9 cellular contexts compared by ENCODE assay signal in the genomic region with DNA sequence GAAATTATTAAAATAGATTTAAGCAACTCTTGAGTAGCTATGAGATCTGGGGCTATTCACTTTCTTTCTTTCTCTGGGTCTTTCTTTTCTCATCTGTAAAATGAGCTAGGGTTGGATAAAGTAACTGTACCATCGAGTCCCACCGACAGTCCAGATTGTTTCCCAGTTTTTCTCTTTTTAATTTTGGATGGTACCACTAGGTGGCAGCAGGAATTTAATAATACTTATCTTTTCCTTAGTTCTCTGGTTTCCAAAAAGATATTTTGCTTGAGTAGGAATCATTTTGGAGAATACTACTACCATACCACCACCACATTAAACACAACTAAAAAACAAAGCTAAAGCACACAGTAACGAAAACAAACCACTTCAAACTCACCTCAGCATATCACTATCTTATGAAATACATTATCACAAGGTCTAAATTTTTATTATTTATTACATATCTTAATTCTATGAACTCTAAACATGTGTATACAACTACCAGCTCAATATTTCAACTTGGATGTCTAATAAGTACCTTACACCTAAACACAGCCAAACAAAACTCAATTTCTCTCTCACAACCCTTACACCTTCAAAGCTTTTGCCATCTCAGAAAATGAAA.
A peak's percentile ranks its signal among the peaks of the same experiment; 100 is the strongest.
DNase-seq lines count a peak whose midpoint lies in the region; ATAC-seq, FAIRE-seq and TF ChIP-seq lines count a peak whose summit lies in the region.
"Had no signal": no experiment of that assay in that cellular context is flagged by ENCODE, and none has a peak within 500 bp of the region (broad histone marks: within the 10 kb centered on the region; RNA-seq: fewer than 3 reads in every experiment).

No MANE protein-coding gene starts in this region.

- H3K9me3 Mint-ChIP-seq in glutamatergic neuron (ENCODE audit: unreplicated experiment) = no peaks in the 10 kb centered on the region

- no peaks in the 10 kb centered on the region for H3K27me3 Mint-ChIP-seq in glutamatergic neuron (ENCODE audit: unreplicated experiment)

- FAIRE-seq in RCC 7860 (lab: Jason Lieb, UNC) = peak; percentile 38

- no peaks in the 10 kb centered on the region for H3K4me1 Mint-ChIP-seq in glutamatergic neuron (ENCODE audit: low read depth, unreplicated experiment)

- ATAC-seq in GM18517 (IDR thresholded peaks at IDR 0.05; ENCODE audit: unreplicated experiment) = no peak
- ATAC-seq in HG03095 (IDR thresholded peaks at IDR 0.05; ENCODE audit: unreplicated experiment) = no peak
- ATAC-seq: activated naive CD4-positive, alpha-beta T cell treated with anti-CD3 and anti-CD28 coated beads, Interleukin-2, amount 50 U/mL, for 72 hours had no signal

- DNase-seq in A172 (ENCODE audit: low spot score) (peak; percentile 43), GM13976 (ENCODE audit: low spot score) (peak; percentile 22), RCC 7860 (ENCODE audit: low spot score) (peak; percentile 11), glutamatergic neuron (no peak), activated gamma-delta T cell (lab: John Stamatoyannopoulos, UW) (no peak)
- DNase-seq in activated T-cell treated with anti-CD3 and anti-CD28 coated beads, Interleukin-2, amount 50 U/mL, for 48 hours = no peak

- in situ Hi-C loops in GM13976 (cut with MboI; ENCODE audit: low sequenced_read_pairs, unreplicated experiment) = loop anchor here (25.0 kb wide), 1 partner anchor 1479 kb away; no protein-coding TSS in a partner anchor

- TF ChIP-seq CTCF in GM13976 (IDR thresholded peaks at IDR 0.05; ENCODE audit: borderline replicate concordance, control extremely low read depth, extremely low read depth, insufficient read depth, missing control alignments) = peak; percentile 22
- peak; percentile 83 for TF ChIP-seq CTCF in glutamatergic neuron (IDR thresholded peaks at IDR 0.05; ENCODE audit: partially characterized antibody, unreplicated experiment)

- H3K27ac Mint-ChIP-seq in glutamatergic neuron (ENCODE audit: unreplicated experiment) = no peak overlapping the region
- H3K27ac Mint-ChIP-seq: activated naive CD4-positive, alpha-beta T cell treated with anti-CD3 and anti-CD28 coated beads, Interleukin-2, amount 50 U/mL, for 72 hours had no signal

- no peaks in the 10 kb centered on the region for H3K36me3 Mint-ChIP-seq in glutamatergic neuron (ENCODE audit: unreplicated experiment)
- H3K36me3 Mint-ChIP-seq: activated naive CD4-positive, alpha-beta T cell treated with anti-CD3 and anti-CD28 coated beads, Interleukin-2, amount 50 U/mL, for 72 hours had no signal

- H3K4me3 Mint-ChIP-seq in glutamatergic neuron (ENCODE audit: unreplicated experiment) = no peak overlapping the region

Comparison
In these comparisons a context has a peak if more than half of its experiments do, and no peak if none do; other contexts are left out.
1. DNase-seq: peak in A172 (single experiment), GM13976 (single experiment) and RCC 7860 (single experiment); none in glutamatergic neuron (single experiment), activated T-cell treated with anti-CD3 and anti-CD28 coated beads, Interleukin-2, amount 50 U/mL, for 48 hours (0 of 2) and activated gamma-delta T cell (single experiment).